In the genomic region with DNA sequence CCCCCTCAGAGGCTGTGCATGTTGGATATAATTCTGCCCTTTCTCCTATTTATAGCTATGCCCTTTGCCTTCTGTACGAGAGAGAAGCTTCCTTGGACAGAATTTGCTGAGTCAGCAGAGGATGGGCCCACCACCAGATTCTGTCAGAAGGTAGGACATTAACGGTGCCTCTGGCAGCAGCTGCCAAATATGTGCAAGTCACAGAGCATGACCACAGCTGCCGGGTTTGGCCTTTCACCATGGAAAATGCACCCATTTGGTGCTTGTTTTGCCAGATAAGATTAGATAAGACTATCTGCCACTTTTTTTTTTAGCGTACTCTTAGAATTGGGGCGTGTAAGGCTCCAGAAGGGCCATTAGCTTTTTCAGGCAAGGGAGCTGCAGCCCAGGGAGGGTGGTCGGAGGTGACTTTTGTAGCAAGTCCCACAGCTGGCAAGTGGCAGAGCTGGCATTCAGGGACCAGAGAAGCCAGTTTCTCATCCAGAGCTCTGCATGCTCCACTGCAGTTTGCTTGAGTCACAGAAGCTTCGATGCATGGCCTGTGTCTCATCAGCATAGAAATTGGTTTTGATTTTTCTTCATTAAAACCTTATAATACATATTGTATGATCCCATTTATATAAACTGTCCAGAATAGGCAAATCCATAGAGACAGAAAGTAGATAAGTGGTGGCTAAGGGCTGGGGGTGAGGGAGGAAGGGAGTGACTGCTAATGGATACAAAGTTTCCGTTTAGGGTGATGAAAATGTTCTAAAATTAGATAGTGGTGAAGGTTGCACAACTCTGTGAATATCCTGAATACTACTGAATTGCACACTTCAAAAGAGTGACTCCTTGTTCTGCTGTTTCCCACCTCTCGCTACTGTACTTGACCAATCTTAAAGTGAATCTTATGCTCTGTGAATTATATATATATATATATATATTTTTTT, we compare ENCODE assay signal across 8 cellular contexts. TPM values are rescaled to one million over a fixed set of nuclear protein-coding genes. Genes with fewer than 3 reads are reported as not detected.
DNase-seq lines count a peak whose midpoint lies in the region; ATAC-seq and TF ChIP-seq lines count a peak whose summit lies in the region.

No MANE protein-coding gene starts in this region.

- no peak overlapping the region for H3K27ac ChIP-seq in smooth muscle cell (ENCODE audit: low read depth)

- H3K4me1 ChIP-seq in smooth muscle cell (ENCODE audit: low read depth): peaks cover 13% of the 10 kb centered on the region

- no peak overlapping the region for H3K9ac ChIP-seq in smooth muscle cell (ENCODE audit: low read depth)

- H3K27me3 ChIP-seq in smooth muscle cell (ENCODE audit: low read depth): peaks cover 10% of the 10 kb centered on the region

- H3K36me3 ChIP-seq in smooth muscle cell (ENCODE audit: low read depth): no peaks in the 10 kb centered on the region

- H2AFZ ChIP-seq in smooth muscle cell (ENCODE audit: low read depth): no peak overlapping the region

- 52% methylated on average over 9 of the region's 9 CpGs for WGBS in smooth muscle cell (ENCODE audit: low lambda C conversion rate)

- no peaks in the 10 kb centered on the region for H3K79me2 ChIP-seq in smooth muscle cell (ENCODE audit: low read depth)

- peaks cover 2% of the 10 kb centered on the region for H3F3A ChIP-seq in smooth muscle cell (ENCODE audit: low read depth)

- peak overlapping the region; percentile 17 for H3K4me2 ChIP-seq in smooth muscle cell

- no peaks in the 10 kb centered on the region for H3K9me3 ChIP-seq in smooth muscle cell (replicated peaks; ENCODE audit: low read depth)

- no peak overlapping the region for H3K4me3 ChIP-seq in smooth muscle cell

- no peak for TF ChIP-seq CTCF in smooth muscle cell (IDR thresholded peaks at IDR 0.05; ENCODE audit: borderline replicate concordance, insufficient read depth, poor library complexity, severe bottlenecking)

- intact Hi-C loops in Right ventricle myocardium superior (cut with DNase I): loop anchor here (10.0 kb wide), 1 partner anchor 186 kb away; no protein-coding TSS in a partner anchor

- DNase-seq in DMS79 treated with DMSO at 0.1 percent for 48 hours (lab: John Stamatoyannopoulos, UW): peak; percentile 14
- no peak for DNase-seq in DMS79 (lab: John Stamatoyannopoulos, UW)
- peak; percentile 90 for DNase-seq in SIG-M5 (lab: John Stamatoyannopoulos, UW)
- no peak for DNase-seq in Right ventricle myocardium superior
- DNase-seq in smooth muscle cell (lab: John Stamatoyannopoulos, UW; ENCODE audit: unreplicated experiment): no peak
- DNase-seq in DMS114 treated with DMSO at 0.1 percent for 48 hours (lab: John Stamatoyannopoulos, UW; ENCODE audit: unreplicated experiment): no peak
- DNase-seq in stimulated activated CD8-positive, alpha-beta memory T cell treated with anti-CD3 and anti-CD28 coated beads, Interleukin-4, amount 100 ng/mL, for 48 hours: no peak

- H4K20me1 ChIP-seq in smooth muscle cell (ENCODE audit: low read depth): no peaks in the 10 kb centered on the region

- peak; percentile 83 for ATAC-seq in Right ventricle myocardium superior (ENCODE audit: poor library complexity)
- no peak for ATAC-seq in GM21717 (IDR thresholded peaks at IDR 0.05; ENCODE audit: unreplicated experiment)

RNA-seq across cellular contexts. Expression of gene UPB1, which starts 15.8 kb away (rescaled TPM):
- total RNA-seq in Right ventricle myocardium superior: 1.7 TPM
- not detected in 2 replicates for total RNA-seq in smooth muscle cell
- polyA plus RNA-seq in smooth muscle cell: 0.21 and 0.38 TPM in 2 replicates

RNA-seq across cellular contexts. Expression of gene GUCD1, which starts 44.0 kb away (rescaled TPM):
- 291 TPM for total RNA-seq in Right ventricle myocardium superior
- total RNA-seq in smooth muscle cell: 54.3 and 64.6 TPM in 2 replicates
- polyA plus RNA-seq in smooth muscle cell: 43.6 and 56.0 TPM in 2 replicates

RNA-seq across cellular contexts. Expression of gene SNRPD3, which starts 44.8 kb away (rescaled TPM):
- total RNA-seq in Right ventricle myocardium superior (63.1 TPM), smooth muscle cell (114 and 198 TPM in 2 replicates)
- polyA plus RNA-seq in smooth muscle cell: 92.3 and 97.6 TPM in 2 replicates

Comparison
In these comparisons a context has a peak if more than half of its experiments do, and no peak if none do; other contexts are left out.
1. DNase-seq: peak in DMS79 treated with DMSO at 0.1 percent for 48 hours (single experiment) and SIG-M5 (single experiment); none in DMS79 (single experiment), Right ventricle myocardium superior (single experiment), smooth muscle cell (single experiment), DMS114 treated with DMSO at 0.1 percent for 48 hours (single experiment) and stimulated activated CD8-positive, alpha-beta memory T cell treated with anti-CD3 and anti-CD28 coated beads, Interleukin-4, amount 100 ng/mL, for 48 hours (single experiment).